Comparison of ENCODE assay signal across 26 cellular contexts in the genomic region with DNA sequence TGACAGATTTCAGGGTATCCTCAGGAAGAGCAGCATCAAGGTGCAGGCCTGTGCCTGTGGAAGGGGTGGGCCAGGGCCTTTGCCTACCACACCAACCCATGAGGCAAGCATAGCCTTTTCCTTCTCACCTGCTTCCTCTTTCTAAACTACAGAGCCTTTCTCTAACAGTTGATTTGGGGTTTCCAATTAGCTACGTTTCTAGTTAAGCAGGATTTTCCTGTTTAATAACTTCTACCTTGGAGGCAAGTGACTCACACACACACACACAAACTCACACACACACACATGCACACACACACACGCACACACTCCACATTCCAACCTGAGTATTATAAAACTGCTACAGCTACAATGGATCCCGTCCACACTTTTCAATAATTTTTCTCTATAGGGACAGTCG.
DNase-seq lines count a peak whose midpoint lies in the region; TF ChIP-seq lines count a peak whose summit lies in the region.
"Had no signal": no experiment of that assay in that cellular context is flagged by ENCODE, and none has a peak within 500 bp of the region (broad histone marks: within the 10 kb centered on the region; RNA-seq: fewer than 3 reads in every experiment).

No MANE protein-coding gene starts in this region.

- peaks cover 4% of the 10 kb centered on the region for H3K79me1 ChIP-seq in trophoblast cell (ENCODE audit: low read length)

- no peak overlapping the region for H4K12ac ChIP-seq in trophoblast cell (ENCODE audit: low read depth, low read length)

- no peak overlapping the region for H3K18ac ChIP-seq in trophoblast cell (ENCODE audit: low read length)

- no peaks in the 10 kb centered on the region for H3K27me3 Mint-ChIP-seq in endothelial cell (ENCODE audit: unreplicated experiment)
- H3K27me3 Mint-ChIP-seq: activated CD4-positive, alpha-beta memory T cell treated with anti-CD3 and anti-CD28 coated beads, Interleukin-2, amount 10 ng/mL, durations not matched to agents 7 days and 5 days; activated naive CD8-positive, alpha-beta T cell; central memory CD8-positive, alpha-beta T cell had no signal

- H3K14ac ChIP-seq in trophoblast cell (ENCODE audit: low read length): no peak overlapping the region

- no peaks in the 10 kb centered on the region for H3K4me1 Mint-ChIP-seq in endothelial cell (ENCODE audit: unreplicated experiment)
- H3K4me1 Mint-ChIP-seq: activated CD4-positive, alpha-beta memory T cell treated with anti-CD3 and anti-CD28 coated beads, Interleukin-2, amount 10 ng/mL, durations not matched to agents 7 days and 5 days; central memory CD8-positive, alpha-beta T cell; memory B cell had no signal

- no peak overlapping the region for H3K9ac ChIP-seq in trophoblast cell (ENCODE audit: low read length)
- H3K9ac ChIP-seq: BLaER1 treated with 17β-estradiol and CSF1 and Interleukin-3, amounts not matched to agents 10 nM and 100 nM had no signal

- H2BK120ac ChIP-seq in trophoblast cell (ENCODE audit: insufficient read depth, low read length, poor library complexity): no peak overlapping the region

- H2BK5ac ChIP-seq in trophoblast cell (ENCODE audit: low read depth, low read length, poor library complexity): no peak overlapping the region

- H4K8ac ChIP-seq in trophoblast cell (ENCODE audit: low read depth, low read length): no peak overlapping the region

- no peak overlapping the region for H3K4me3 ChIP-seq in trophoblast cell (ENCODE audit: low read depth, low read length)
- H3K4me3 ChIP-seq in effector memory CD4-positive, alpha-beta T cell (ENCODE audit: insufficient read depth, low read depth, low read length, poor library complexity, severe bottlenecking): no peak overlapping the region
- H3K4me3 ChIP-seq: BLaER1 treated with 17β-estradiol and CSF1 and Interleukin-3, amounts not matched to agents 10 nM and 100 nM; dorsolateral prefrontal cortex; GM23338; suprapubic skin; uterus had no signal

- H2AK5ac ChIP-seq in trophoblast cell (ENCODE audit: low read length): no peak overlapping the region

- H3K79me2 ChIP-seq in trophoblast cell (ENCODE audit: control insufficient read depth, insufficient read depth, low read length, poor library complexity): no peaks in the 10 kb centered on the region

- H3K27ac Mint-ChIP-seq in endothelial cell (ENCODE audit: unreplicated experiment): no peak overlapping the region
- H3K27ac Mint-ChIP-seq: activated CD4-positive, alpha-beta memory T cell treated with anti-CD3 and anti-CD28 coated beads, Interleukin-2, amount 10 ng/mL, durations not matched to agents 7 days and 5 days; activated naive CD8-positive, alpha-beta T cell; GM23338; memory B cell had no signal

- H3K27me3 ChIP-seq in trophoblast cell (ENCODE audit: insufficient read depth, low read length): no peaks in the 10 kb centered on the region
- no peaks in the 10 kb centered on the region for H3K27me3 ChIP-seq in effector memory CD4-positive, alpha-beta T cell (replicated peaks; ENCODE audit: control insufficient read depth, insufficient read depth, low read length, poor library complexity, severe bottlenecking)
- H3K27me3 ChIP-seq: BLaER1 treated with 17β-estradiol and CSF1 and Interleukin-3, amounts not matched to agents 10 nM and 100 nM; suprapubic skin; uterus had no signal

- no peak overlapping the region for H3K23ac ChIP-seq in trophoblast cell (ENCODE audit: low read length)

- WGBS in trophoblast cell (ENCODE audit: extremely low coverage, insufficient coverage, insufficient read length): no CpG with 5 or more reads among the region's 4 CpGs

- peak overlapping the region; percentile 25 for H3K4me2 ChIP-seq in trophoblast cell (ENCODE audit: low read length)
- H3K4me2 ChIP-seq: BLaER1 treated with 17β-estradiol and CSF1 and Interleukin-3, amounts not matched to agents 10 nM and 100 nM; GM23338 had no signal

- H3K36me3 Mint-ChIP-seq in endothelial cell (ENCODE audit: low read depth, unreplicated experiment): no peaks in the 10 kb centered on the region
- H3K36me3 Mint-ChIP-seq: activated naive CD8-positive, alpha-beta T cell; memory B cell had no signal

- no peaks in the 10 kb centered on the region for H3K9me3 ChIP-seq in trophoblast cell (ENCODE audit: insufficient read depth, low read depth, low read length)
- H3K9me3 ChIP-seq in effector memory CD4-positive, alpha-beta T cell (ENCODE audit: control insufficient read depth, low read length): no peaks in the 10 kb centered on the region
- H3K9me3 ChIP-seq: suprapubic skin, uterus had no signal

- H4K91ac ChIP-seq in trophoblast cell (ENCODE audit: low read depth, low read length): no peak overlapping the region

- no peak overlapping the region for H2BK12ac ChIP-seq in trophoblast cell (ENCODE audit: low read length)

- no peak overlapping the region for H3K4ac ChIP-seq in trophoblast cell (ENCODE audit: low read depth, low read length)

- DNase-seq in Daoy (ENCODE audit: low read depth) (peak; percentile 28), NCI-H1048 (lab: John Stamatoyannopoulos, UW) (peak; percentile 4), epithelial cell of prostate (ENCODE audit: low read depth, low spot score) (peak; percentile 24), trophoblast cell (peak; percentile 80 to 94), middle frontal gyrus (ENCODE audit: extremely low spot score, low spot score) (no peak), endothelial cell (ENCODE audit: low spot score) (no peak)
- no peak for DNase-seq in activated CD4-positive, alpha-beta T cell treated with anti-CD3 and anti-CD28 coated beads, Interleukin-2, amount 50 U/mL, for 1 hour
- DNase-seq in effector memory CD4-positive, alpha-beta T cell: no peak
- DNase-seq: activated CD4-positive, alpha-beta memory T cell treated with anti-CD3 and anti-CD28 coated beads, Interleukin-2, amount 10 ng/mL, durations not matched to agents 7 days and 5 days; aorta; COR-L47; dorsolateral prefrontal cortex; NCI-H1092 treated with DMSO at 0.1 percent for 48 hours; NCI-H2029 treated with DMSO at 0.1 percent for 48 hours; NCI-H345; NCI-H82; stimulated activated naive CD4-positive, alpha-beta T cell; T-helper 1 cell; uterus had no signal

- no peak overlapping the region for H3K4me3 Mint-ChIP-seq in endothelial cell (ENCODE audit: unreplicated experiment)
- H3K4me3 Mint-ChIP-seq: activated CD4-positive, alpha-beta memory T cell treated with anti-CD3 and anti-CD28 coated beads, Interleukin-2, amount 10 ng/mL, durations not matched to agents 7 days and 5 days; activated naive CD8-positive, alpha-beta T cell; central memory CD8-positive, alpha-beta T cell; GM23338; memory B cell had no signal

- H3K27ac ChIP-seq in epithelial cell of prostate (no peak overlapping the region), trophoblast cell (ENCODE audit: low read depth, low read length) (peak overlapping the region; percentile 32)
- no peak overlapping the region for H3K27ac ChIP-seq in effector memory CD4-positive, alpha-beta T cell (ENCODE audit: insufficient read depth, low read length, poor library complexity, severe bottlenecking)
- H3K27ac ChIP-seq: BLaER1 treated with 17β-estradiol and CSF1 and Interleukin-3, amounts not matched to agents 10 nM and 100 nM; dorsolateral prefrontal cortex; RWPE1; suprapubic skin; uterus had no signal

- H3K9me3 Mint-ChIP-seq in endothelial cell (ENCODE audit: unreplicated experiment): no peaks in the 10 kb centered on the region
- H3K9me3 Mint-ChIP-seq: GM23338 had no signal

- TF ChIP-seq CTCF in endothelial cell (IDR thresholded peaks at IDR 0.05; ENCODE audit: unreplicated experiment): no peak

- H3K4me1 ChIP-seq in trophoblast cell (ENCODE audit: control insufficient read depth in 1 of 2, insufficient read depth in 2 of 2, low read length in 2 of 2): peaks cover 0 to 6% of the 10 kb centered on the region in 2 experiments
- H3K4me1 ChIP-seq in effector memory CD4-positive, alpha-beta T cell (ENCODE audit: control insufficient read depth, insufficient read depth, low read length, poor library complexity, severe bottlenecking): no peaks in the 10 kb centered on the region
- H3K4me1 ChIP-seq: BLaER1 treated with 17β-estradiol and CSF1 and Interleukin-3, amounts not matched to agents 10 nM and 100 nM; suprapubic skin; uterus had no signal

- no peak overlapping the region for H2AFZ ChIP-seq in trophoblast cell (ENCODE audit: insufficient read depth, low read length, poor library complexity)
- H2AFZ ChIP-seq: GM23338 had no signal

- H3K36me3 ChIP-seq in trophoblast cell (ENCODE audit: control insufficient read depth in 1 of 2, insufficient read depth in 2 of 2, low read length in 2 of 2): no peaks in the 10 kb centered on the region
- H3K36me3 ChIP-seq in effector memory CD4-positive, alpha-beta T cell (ENCODE audit: control insufficient read depth, insufficient read depth, low read length): no peaks in the 10 kb centered on the region
- H3K36me3 ChIP-seq: BLaER1 treated with 17β-estradiol and CSF1 and Interleukin-3, amounts not matched to agents 10 nM and 100 nM; suprapubic skin; uterus had no signal

Comparison
In these comparisons a context has a peak if more than half of its experiments do, and no peak if none do; other contexts are left out.
1. DNase-seq: peak in Daoy (single experiment), NCI-H1048 (single experiment), epithelial cell of prostate (single experiment) and trophoblast cell (2 of 2); none in activated CD4-positive, alpha-beta T cell treated with anti-CD3 and anti-CD28 coated beads, Interleukin-2, amount 50 U/mL, for 1 hour (single experiment), effector memory CD4-positive, alpha-beta T cell (0 of 3), middle frontal gyrus (single experiment) and endothelial cell (single experiment).